In the genomic region with DNA sequence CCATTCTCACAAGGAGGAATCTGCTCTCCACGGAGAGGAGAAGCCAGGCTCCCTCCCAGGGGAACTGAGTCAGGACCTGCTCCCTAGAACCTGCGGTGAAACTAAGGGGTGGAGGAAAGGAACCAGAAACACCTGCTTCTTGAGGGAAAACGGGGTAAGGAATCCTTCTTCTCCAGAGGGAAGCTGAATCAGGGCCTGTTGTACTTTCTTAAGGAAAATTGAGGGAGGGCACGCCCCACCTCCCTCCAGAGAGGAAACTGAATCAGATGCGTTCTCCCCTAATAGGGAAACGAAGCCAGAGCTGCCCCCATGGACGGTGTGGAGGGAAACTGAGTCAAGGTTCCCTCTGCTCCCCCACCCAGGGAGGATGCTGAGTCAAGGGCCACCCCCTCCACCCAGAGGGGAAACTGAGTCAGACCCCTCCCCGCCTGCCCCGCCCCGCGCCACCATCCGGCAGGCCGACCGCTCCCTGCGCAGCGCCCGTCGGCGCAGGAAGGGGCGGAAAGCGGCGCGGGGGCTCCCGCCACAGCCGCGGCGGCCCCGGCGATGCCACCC, we compare ENCODE assay signal across 8 cellular contexts. TPM values are rescaled to one million over a fixed set of nuclear protein-coding genes. Genes with fewer than 3 reads are reported as not detected.
DNase-seq lines count a peak whose midpoint lies in the region; ATAC-seq lines count a peak whose summit lies in the region.

No MANE protein-coding gene starts in this region.

- 0 out of 2 replicates have a peak, but pooled peaks cover 4% of the 10 kb centered on the region for H3K4me1 ChIP-seq in HUES6 (ENCODE audit: control insufficient read depth, insufficient read depth, low read length)

- H3K4me3 Mint-ChIP-seq in central memory CD8-positive, alpha-beta T cell = peak overlapping the region; percentile 84

- no peaks in the 10 kb centered on the region for H3K27me3 Mint-ChIP-seq in central memory CD8-positive, alpha-beta T cell

- H3K27ac ChIP-seq in HUES6 (ENCODE audit: low read depth, low read length) = peak overlapping the region; percentile 82; the same call in 1 of the 2 replicates

- no peaks in the 10 kb centered on the region for H3K27me3 ChIP-seq in HUES6 (ENCODE audit: control insufficient read depth, insufficient read depth, low read length)

- ATAC-seq in GM18517 (IDR thresholded peaks at IDR 0.05; ENCODE audit: unreplicated experiment) = peak; percentile 15
- ATAC-seq in central memory CD8-positive, alpha-beta T cell (replicated peaks; ENCODE audit: extremely low read depth, poor library complexity, severe bottlenecking) = peak; percentile 21
- no peak for ATAC-seq in GM19397 (IDR thresholded peaks at IDR 0.05; ENCODE audit: unreplicated experiment)
- ATAC-seq in GM21528 (IDR thresholded peaks at IDR 0.05; ENCODE audit: low FRiP score, unreplicated experiment) = no peak

- no peak for DNase-seq in central memory CD8-positive, alpha-beta T cell (ENCODE audit: low spot score in 2 of 2)
- DNase-seq in myocyte (ENCODE audit: low read depth) (peak; percentile 13), RPMI8226 (no peak), HPDE6-E6E7 (ENCODE audit: extremely low spot score) (no peak)

- H3K4me1 Mint-ChIP-seq in central memory CD8-positive, alpha-beta T cell = peaks cover 28% of the 10 kb centered on the region

- H3K27ac Mint-ChIP-seq in central memory CD8-positive, alpha-beta T cell (ENCODE audit: low read depth) = peak overlapping the region; percentile 68

- no peaks in the 10 kb centered on the region for H3K9me3 Mint-ChIP-seq in central memory CD8-positive, alpha-beta T cell

- H3K9ac ChIP-seq in HUES6 (ENCODE audit: low read length) = peak overlapping the region; percentile 65

- H3K36me3 ChIP-seq in HUES6 (ENCODE audit: control insufficient read depth, insufficient read depth, low read length) = peaks cover 41% of the 10 kb centered on the region

- no peaks in the 10 kb centered on the region for H3K9me3 ChIP-seq in HUES6 (ENCODE audit: control insufficient read depth, insufficient read depth, low read depth, low read length)

- H3K36me3 Mint-ChIP-seq in central memory CD8-positive, alpha-beta T cell (ENCODE audit: insufficient read depth) = peaks cover 40% of the 10 kb centered on the region

- peak overlapping the region; percentile 95 for H3K4me3 ChIP-seq in HUES6 (ENCODE audit: low read depth, low read length)

RNA-seq across cellular contexts. Expression of a gene that starts 0.4 kb away (rescaled TPM):
- total RNA-seq in myocyte = 32.8 and 37.1 TPM in 2 replicates
- 80.7 TPM for polyA plus RNA-seq in myocyte (2012)

RNA-seq across cellular contexts. Expression of a gene that starts 24.4 kb away (rescaled TPM):
- 19.7 and 42.6 TPM in 2 replicates for total RNA-seq in myocyte
- polyA plus RNA-seq in myocyte (2012) = 14.4 TPM

RNA-seq across cellular contexts. Expression of a gene that starts 46.7 kb away (rescaled TPM):
- 21.6 and 25.2 TPM in 2 replicates for total RNA-seq in myocyte
- 25.6 TPM for polyA plus RNA-seq in myocyte (2012)

RNA-seq across cellular contexts. Expression of a gene that starts 48.3 kb away (rescaled TPM):
- total RNA-seq in myocyte = 30.9 and 32.7 TPM in 2 replicates
- 34.9 TPM for polyA plus RNA-seq in myocyte (2012)

RNA-seq across cellular contexts. Expression of a gene that starts 49.7 kb away (rescaled TPM):
- total RNA-seq in myocyte = 37.8 and 43.2 TPM in 2 replicates
- polyA plus RNA-seq in myocyte (2012) = 40.1 TPM

Comparison
In these comparisons a context has a peak if more than half of its experiments do, and no peak if none do; other contexts are left out.
1. ATAC-seq: peak in GM18517 (single experiment) and central memory CD8-positive, alpha-beta T cell (single experiment); none in GM19397 (single experiment) and GM21528 (single experiment).